Comparison of ENCODE assay signal across 12 cellular contexts in the genomic region with DNA sequence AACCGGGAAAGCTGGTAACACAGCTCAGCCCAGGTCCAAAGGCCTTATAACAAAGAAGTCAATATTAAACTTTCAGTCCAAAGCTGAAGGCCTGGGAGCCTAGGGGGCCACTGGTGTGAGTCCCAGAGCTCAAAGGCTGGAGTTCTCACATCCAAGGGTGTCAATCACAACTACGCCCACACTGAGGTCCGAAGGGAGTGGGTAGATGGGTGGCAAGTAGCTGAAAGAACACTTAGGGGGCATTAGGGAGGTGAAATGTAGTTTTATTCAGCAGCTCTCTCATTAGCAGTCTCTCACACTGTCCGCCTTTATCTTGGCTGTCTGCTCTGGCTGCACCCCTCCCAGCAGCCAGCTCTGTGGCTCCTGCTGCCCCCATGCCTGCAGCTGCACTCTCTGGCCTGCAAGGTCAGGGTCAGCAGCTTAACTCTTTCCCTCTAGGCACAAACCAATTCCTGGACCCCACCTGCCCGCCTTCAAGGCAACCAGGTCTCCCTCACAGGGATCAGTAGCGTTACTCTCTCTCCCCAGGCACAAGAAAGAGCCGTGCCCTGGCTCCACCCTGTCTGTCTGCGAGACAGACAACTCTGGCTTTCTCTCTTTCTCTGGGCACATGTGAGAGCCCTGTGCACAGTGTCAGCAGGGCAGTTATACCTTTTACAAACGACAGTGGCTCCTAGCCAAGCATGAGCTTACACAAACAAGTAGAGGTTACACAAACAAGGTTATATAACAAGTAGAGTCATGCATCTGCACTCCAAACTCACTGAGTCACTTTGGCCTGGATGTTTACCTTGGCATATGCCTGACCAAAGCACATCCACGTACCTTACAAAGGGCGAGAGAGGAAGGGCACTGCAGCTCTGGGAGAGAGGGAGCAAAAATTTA.
DNase-seq lines count a peak whose midpoint lies in the region; ATAC-seq and TF ChIP-seq lines count a peak whose summit lies in the region.
"Had no signal": no experiment of that assay in that cellular context is flagged by ENCODE, and none has a peak within 500 bp of the region (broad histone marks: within the 10 kb centered on the region; RNA-seq: fewer than 3 reads in every experiment).

No MANE protein-coding gene starts in this region.

- H4K20me1 ChIP-seq in HCT116 (ENCODE audit: insufficient read depth) (no peaks in the 10 kb centered on the region), PC-3 (ENCODE audit: low read length) (no peaks in the 10 kb centered on the region)

- DNase-seq in HCT116 (ENCODE audit: low read depth, low spot score) (peak; percentile 10), PC-3 (peak; percentile 61), fibroblast of pulmonary artery (ENCODE audit: low read depth) (peak; percentile 18), renal cortical epithelial cell (ENCODE audit: low read depth) (peak; percentile 95), medulla oblongata (ENCODE audit: extremely low spot score) (no peak), uterus (no peak)
- no peak for DNase-seq in activated CD8-positive, alpha-beta memory T cell treated with anti-CD3 and anti-CD28 coated beads, Interleukin-2, amount 10 ng/mL, durations not matched to agents 7 days and 5 days
- DNase-seq: activated naive CD8-positive, alpha-beta T cell treated with anti-CD3 and anti-CD28 coated beads, Interleukin-2, amount 50 U/mL, for 24 hours; NCI-H526; substantia nigra had no signal

- no peak overlapping the region for H3K27ac ChIP-seq in HCT116 (ENCODE audit: low read depth, low read length)
- H3K27ac ChIP-seq in PC-3 (ENCODE audit: low read length) = no peak overlapping the region
- no peak overlapping the region for H3K27ac ChIP-seq in uterus

- no peaks in the 10 kb centered on the region for H3K79me2 ChIP-seq in HCT116 (ENCODE audit: insufficient read depth, low read length)
- H3K79me2 ChIP-seq in PC-3 (ENCODE audit: low read length) = no peaks in the 10 kb centered on the region

- H3K4me1 ChIP-seq in HCT116 (ENCODE audit: control insufficient read depth in 1 of 2, insufficient read depth in 2 of 2, low read length in 2 of 2) = peaks cover 3 to 10% of the 10 kb centered on the region in 2 experiments; a peak in 2 of 4 replicates
- no peaks in the 10 kb centered on the region for H3K4me1 ChIP-seq in PC-3 (ENCODE audit: insufficient read depth, low read length)
- H3K4me1 ChIP-seq in uterus = no peaks in the 10 kb centered on the region

- H2AFZ ChIP-seq in HCT116 (ENCODE audit: low read depth, low read length, poor library complexity, severe bottlenecking) (no peak overlapping the region), PC-3 (ENCODE audit: low read length) (no peak overlapping the region)

- RAD21 ChIA-PET in HCT116 (lab: Charles Lee; ENCODE audit: low non-redundant PET in 1 of 2, low total read pairs in 2 of 2, uncharacterized antibody in 2 of 2, unreplicated experiment in 2 of 2) = no interaction called here

- H3K4me2 ChIP-seq in HCT116 (ENCODE audit: low read length) (peak overlapping the region; percentile 44), PC-3 (ENCODE audit: low read length) (no peak overlapping the region)

- H3K9me3 ChIP-seq in HCT116 (ENCODE audit: control insufficient read depth in 1 of 2, insufficient read depth in 1 of 2, low read depth in 1 of 2, low read length in 2 of 2) = no peaks in the 10 kb centered on the region
- no peaks in the 10 kb centered on the region for H3K9me3 ChIP-seq in PC-3 (ENCODE audit: low read length)
- no peaks in the 10 kb centered on the region for H3K9me3 ChIP-seq in uterus

- H3K4me3 Mint-ChIP-seq in activated CD8-positive, alpha-beta memory T cell treated with anti-CD3 and anti-CD28 coated beads, Interleukin-2, amount 10 ng/mL, durations not matched to agents 7 days and 5 days = no peak overlapping the region
- H3K4me3 Mint-ChIP-seq: activated naive CD8-positive, alpha-beta T cell treated with anti-CD3 and anti-CD28 coated beads, Interleukin-2, amount 50 U/mL, for 24 hours; CD14-positive monocyte had no signal

- H3K4me3 ChIP-seq in HCT116 (replicated peaks in 1 of 2; ENCODE audit: low read depth in 1 of 2, low read length in 2 of 2) (no peak overlapping the region), PC-3 (ENCODE audit: low read length) (no peak overlapping the region), fibroblast of pulmonary artery (replicated peaks; ENCODE audit: low read depth, low read length) (no peak overlapping the region), uterus (no peak overlapping the region)

- H3K9me2 ChIP-seq in HCT116 (ENCODE audit: insufficient read depth) (no peaks in the 10 kb centered on the region), PC-3 (replicated peaks; ENCODE audit: low read length) (no peaks in the 10 kb centered on the region)

- no peaks in the 10 kb centered on the region for H3F3A ChIP-seq in PC-3 (ENCODE audit: low read length, unreplicated experiment)

- POLR2A ChIA-PET in HCT116 (lab: Charles Lee) = no interaction called here
- POLR2A ChIA-PET in PC-3 (lab: Charles Lee; ENCODE audit: unreplicated experiment) = no interaction called here

- CTCF ChIA-PET in HCT116 (lab: Charles Lee) (no interaction called here), PC-3 (lab: Charles Lee) (no interaction called here)
- CTCF ChIA-PET in activated CD8-positive, alpha-beta memory T cell treated with anti-CD3 and anti-CD28 coated beads, Interleukin-2, amount 10 ng/mL, durations not matched to agents 7 days and 5 days (lab: Charles Lee) = no interaction called here

- H3K9ac ChIP-seq in HCT116 (ENCODE audit: low read length) (no peak overlapping the region), PC-3 (ENCODE audit: low read length) (no peak overlapping the region)

- no peak overlapping the region for H3K27ac Mint-ChIP-seq in activated CD8-positive, alpha-beta memory T cell treated with anti-CD3 and anti-CD28 coated beads, Interleukin-2, amount 10 ng/mL, durations not matched to agents 7 days and 5 days
- H3K27ac Mint-ChIP-seq: activated naive CD8-positive, alpha-beta T cell treated with anti-CD3 and anti-CD28 coated beads, Interleukin-2, amount 50 U/mL, for 24 hours; CD14-positive monocyte had no signal

- H3K27me3 ChIP-seq in HCT116 (ENCODE audit: insufficient read depth, low read length) (no peaks in the 10 kb centered on the region), PC-3 (ENCODE audit: low read length) (no peaks in the 10 kb centered on the region), uterus (no peaks in the 10 kb centered on the region)

- TF ChIP-seq POLR2A in HCT116 (IDR thresholded peaks at IDR 0.05; ENCODE audit: borderline replicate concordance, extremely low read depth, insufficient read depth, insufficient read length) (no peak), uterus (IDR thresholded peaks at IDR 0.05) (no peak)

- TF ChIP-seq RAD21 in HCT116 (IDR thresholded peaks at IDR 0.05; ENCODE audit: low read depth) = no peak

- H3K9me3 Mint-ChIP-seq in activated CD8-positive, alpha-beta memory T cell treated with anti-CD3 and anti-CD28 coated beads, Interleukin-2, amount 10 ng/mL, durations not matched to agents 7 days and 5 days (ENCODE audit: low read depth) = peaks cover 4% of the 10 kb centered on the region

- peak; percentile 80 for ATAC-seq in HCT116
- peak; percentile 98 for ATAC-seq in PC-3
- ATAC-seq in activated CD8-positive, alpha-beta memory T cell treated with anti-CD3 and anti-CD28 coated beads, Interleukin-2, amount 10 ng/mL, durations not matched to agents 7 days and 5 days = no peak
- no peak for ATAC-seq in HG03280 (IDR thresholded peaks at IDR 0.05; ENCODE audit: unreplicated experiment)
- ATAC-seq: activated naive CD8-positive, alpha-beta T cell treated with anti-CD3 and anti-CD28 coated beads, Interleukin-2, amount 50 U/mL, for 24 hours had no signal

- no peaks in the 10 kb centered on the region for H3K4me1 Mint-ChIP-seq in activated CD8-positive, alpha-beta memory T cell treated with anti-CD3 and anti-CD28 coated beads, Interleukin-2, amount 10 ng/mL, durations not matched to agents 7 days and 5 days
- H3K4me1 Mint-ChIP-seq: activated naive CD8-positive, alpha-beta T cell treated with anti-CD3 and anti-CD28 coated beads, Interleukin-2, amount 50 U/mL, for 24 hours; CD14-positive monocyte had no signal

- no peaks in the 10 kb centered on the region for H3K27me3 Mint-ChIP-seq in activated CD8-positive, alpha-beta memory T cell treated with anti-CD3 and anti-CD28 coated beads, Interleukin-2, amount 10 ng/mL, durations not matched to agents 7 days and 5 days
- H3K27me3 Mint-ChIP-seq: activated naive CD8-positive, alpha-beta T cell treated with anti-CD3 and anti-CD28 coated beads, Interleukin-2, amount 50 U/mL, for 24 hours had no signal

- H3K36me3 Mint-ChIP-seq in activated CD8-positive, alpha-beta memory T cell treated with anti-CD3 and anti-CD28 coated beads, Interleukin-2, amount 10 ng/mL, durations not matched to agents 7 days and 5 days = no peaks in the 10 kb centered on the region
- H3K36me3 Mint-ChIP-seq: CD14-positive monocyte had no signal

- H3K36me3 ChIP-seq in HCT116 (ENCODE audit: control insufficient read depth in 1 of 2, insufficient read depth in 2 of 2, low read length in 2 of 2) = no peaks in the 10 kb centered on the region
- H3K36me3 ChIP-seq in PC-3 (ENCODE audit: low read depth, low read length) = no peaks in the 10 kb centered on the region
- no peaks in the 10 kb centered on the region for H3K36me3 ChIP-seq in uterus

- intact Hi-C loops in HCT116 (cut with micrococcal nuclease) = no loop called here
- intact Hi-C loops in PC-3 (cut with micrococcal nuclease) = no loop called here
- intact Hi-C loops in uterus (cut with DNase I; ENCODE audit: low total_unique reads) = no loop called here

- BruUV-seq in HCT116 (replicated peaks; lab: Mats Ljungman, UMichigan) = no TSS peak
- BruUV-seq in PC-3 (replicated peaks; lab: Mats Ljungman, UMichigan) = no TSS peak

- TF ChIP-seq CTCF in HCT116 (IDR thresholded peaks at IDR 0.05 in 2 of 3, conservative IDR thresholded peaks at IDR 0.05 in 1 of 3; ENCODE audit: borderline replicate concordance in 1 of 3, insufficient read depth in 1 of 3, low read depth in 2 of 3, low read length in 2 of 3) = no peak
- no peak for TF ChIP-seq CTCF in PC-3 (conservative IDR thresholded peaks at IDR 0.05; ENCODE audit: low read depth, low read length)
- no peak for TF ChIP-seq CTCF in fibroblast of pulmonary artery (IDR thresholded peaks at IDR 0.05; ENCODE audit: low read length, missing control alignments)
- no peak for TF ChIP-seq CTCF in uterus (IDR thresholded peaks at IDR 0.05)

TF ChIP-seq in HCT116, 20 proteins besides CTCF, POLR2A, EP300 and RAD21 (continues in another document):
- TF ChIP-seq SP1 (IDR thresholded peaks at IDR 0.05; ENCODE audit: low read depth) = no peak
- TF ChIP-seq, protein P1, sequence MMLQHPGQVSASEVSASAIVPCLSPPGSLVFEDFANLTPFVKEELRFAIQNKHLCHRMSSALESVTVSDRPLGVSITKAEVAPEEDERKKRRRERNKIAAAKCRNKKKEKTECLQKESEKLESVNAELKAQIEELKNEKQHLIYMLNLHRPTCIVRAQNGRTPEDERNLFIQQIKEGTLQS (IDR thresholded peaks at IDR 0.05) = no peak
- no peak for TF ChIP-seq TCF7L2 (IDR thresholded peaks at IDR 0.05; ENCODE audit: borderline replicate concordance, extremely low read depth, insufficient read depth, insufficient read length)

Comparison
In these comparisons a context has a peak if more than half of its experiments do, and no peak if none do; other contexts are left out.
1. ATAC-seq: peak in HCT116 (single experiment) and PC-3 (single experiment); none in activated CD8-positive, alpha-beta memory T cell treated with anti-CD3 and anti-CD28 coated beads, Interleukin-2, amount 10 ng/mL, durations not matched to agents 7 days and 5 days (single experiment) and HG03280 (single experiment).
2. DNase-seq: peak in HCT116 (single experiment), PC-3 (single experiment), fibroblast of pulmonary artery (single experiment) and renal cortical epithelial cell (single experiment); none in medulla oblongata (single experiment), activated CD8-positive, alpha-beta memory T cell treated with anti-CD3 and anti-CD28 coated beads, Interleukin-2, amount 10 ng/mL, durations not matched to agents 7 days and 5 days (single experiment) and uterus (0 of 2).